13 cellular contexts compared by ENCODE assay signal in genomic region chr7:152574892-152575511, GRCh38.
DNase-seq lines count a peak whose midpoint lies in the region; ATAC-seq and TF ChIP-seq lines count a peak whose summit lies in the region.
"Had no signal": no experiment of that assay in that cellular context is flagged by ENCODE, and none has a peak within 500 bp of the region (broad histone marks: within the 10 kb centered on the region; RNA-seq: fewer than 3 reads in every experiment).

No MANE protein-coding gene starts in this region.

- POLR2A ChIA-PET in GM10248 (lab: Yijun Ruan, JAX): no interaction called here
- POLR2A ChIA-PET in activated CD4-positive, alpha-beta T cell treated with anti-CD3 and anti-CD28 coated beads for 36 hours (lab: Charles Lee): no interaction called here

- intact Hi-C loops in activated CD4-positive, alpha-beta T cell treated with anti-CD3 and anti-CD28 coated beads for 36 hours (cut with DNase I, micrococcal nuclease): no loop called here
- intact Hi-C loops in prostate gland (cut with DNase I): no loop called here

- H3K27ac Mint-ChIP-seq in mesothelial cell of epicardium: peak overlapping the region; percentile 30
- H3K27ac Mint-ChIP-seq in activated CD4-positive, alpha-beta T cell treated with anti-CD3 and anti-CD28 coated beads for 36 hours: no peak overlapping the region
- H3K27ac Mint-ChIP-seq: activated naive CD8-positive, alpha-beta T cell treated with anti-CD3 and anti-CD28 coated beads, Interleukin-2, amount 50 U/mL, for 24 hours had no signal

- H3K27me3 ChIP-seq in prostate gland (replicated peaks; ENCODE audit: insufficient read depth): no peaks in the 10 kb centered on the region

- no peak overlapping the region for H3K4me3 Mint-ChIP-seq in mesothelial cell of epicardium
- H3K4me3 Mint-ChIP-seq in activated CD4-positive, alpha-beta T cell treated with anti-CD3 and anti-CD28 coated beads for 36 hours: no peak overlapping the region
- H3K4me3 Mint-ChIP-seq: activated naive CD8-positive, alpha-beta T cell treated with anti-CD3 and anti-CD28 coated beads, Interleukin-2, amount 50 U/mL, for 24 hours; H9 had no signal

- no peaks in the 10 kb centered on the region for H3K9me3 ChIP-seq in prostate gland

- ATAC-seq in GM21619 (IDR thresholded peaks at IDR 0.05; ENCODE audit: unreplicated experiment): peak; percentile 77
- ATAC-seq in activated CD4-positive, alpha-beta T cell treated with anti-CD3 and anti-CD28 coated beads for 36 hours: no peak
- ATAC-seq: activated naive CD8-positive, alpha-beta T cell treated with anti-CD3 and anti-CD28 coated beads, Interleukin-2, amount 50 U/mL, for 24 hours had no signal

- H3K4me3 ChIP-seq in prostate gland: no peak overlapping the region

- no peak for TF ChIP-seq POLR2A in prostate gland (IDR thresholded peaks at IDR 0.05)

- DNase-seq in GM10248 (ENCODE audit: extremely low spot score) (peak; percentile 39), NCI-H2107 treated with DMSO at 0.1 percent for 48 hours (lab: John Stamatoyannopoulos, UW; ENCODE audit: unreplicated experiment) (peak; percentile 82), mesothelial cell of epicardium (ENCODE audit: low spot score in 2 of 2, unreplicated experiment in 2 of 2) (no peak), putamen (ENCODE audit: low spot score) (no peak), cerebellar nuclear complex (lab: John Stamatoyannopoulos, UW) (no peak), prostate gland (ENCODE audit: low spot score) (no peak)
- no peak for DNase-seq in activated CD4-positive, alpha-beta T cell treated with anti-CD3 and anti-CD28 coated beads for 36 hours
- DNase-seq: activated naive CD8-positive, alpha-beta T cell treated with anti-CD3 and anti-CD28 coated beads, Interleukin-2, amount 50 U/mL, for 24 hours; H9; hypothalamus; NCI-H446; stimulated activated CD4-positive, alpha-beta T cell treated with anti-CD3 and anti-CD28 coated beads, Interleukin-2, amount 100 ng/mL, for 24 hours had no signal

- peaks cover 9% of the 10 kb centered on the region for H3K4me1 Mint-ChIP-seq in mesothelial cell of epicardium
- H3K4me1 Mint-ChIP-seq in activated CD4-positive, alpha-beta T cell treated with anti-CD3 and anti-CD28 coated beads for 36 hours: no peaks in the 10 kb centered on the region
- H3K4me1 Mint-ChIP-seq: activated naive CD8-positive, alpha-beta T cell treated with anti-CD3 and anti-CD28 coated beads, Interleukin-2, amount 50 U/mL, for 24 hours had no signal

- H3K9me3 Mint-ChIP-seq in mesothelial cell of epicardium: peaks cover 3% of the 10 kb centered on the region
- H3K9me3 Mint-ChIP-seq in activated CD4-positive, alpha-beta T cell treated with anti-CD3 and anti-CD28 coated beads for 36 hours (ENCODE audit: low read depth): no peaks in the 10 kb centered on the region
- H3K9me3 Mint-ChIP-seq: activated naive CD8-positive, alpha-beta T cell treated with anti-CD3 and anti-CD28 coated beads, Interleukin-2, amount 50 U/mL, for 24 hours had no signal

- H3K27me3 Mint-ChIP-seq in mesothelial cell of epicardium (ENCODE audit: low read depth): no peaks in the 10 kb centered on the region
- H3K27me3 Mint-ChIP-seq in activated CD4-positive, alpha-beta T cell treated with anti-CD3 and anti-CD28 coated beads for 36 hours: no peaks in the 10 kb centered on the region
- H3K27me3 Mint-ChIP-seq: activated naive CD8-positive, alpha-beta T cell treated with anti-CD3 and anti-CD28 coated beads, Interleukin-2, amount 50 U/mL, for 24 hours had no signal

- H3K36me3 Mint-ChIP-seq in mesothelial cell of epicardium: no peaks in the 10 kb centered on the region
- no peaks in the 10 kb centered on the region for H3K36me3 Mint-ChIP-seq in activated CD4-positive, alpha-beta T cell treated with anti-CD3 and anti-CD28 coated beads for 36 hours (ENCODE audit: low read depth)

- H3K4me1 ChIP-seq in prostate gland (replicated peaks): no peaks in the 10 kb centered on the region

- H3K36me3 ChIP-seq in prostate gland: no peaks in the 10 kb centered on the region

- CTCF ChIA-PET in GM10248 (lab: Yijun Ruan, JAX): interaction anchor here (1.0 to 1.3 kb wide), 4 partner anchors 10 to 132 kb away, joined by 3 to 4 read pairs (median 3); no protein-coding TSS in a partner anchor
- CTCF ChIA-PET in activated CD4-positive, alpha-beta T cell treated with anti-CD3 and anti-CD28 coated beads for 36 hours (lab: Charles Lee): no interaction called here

- TF ChIP-seq CTCF in GM10248 (IDR thresholded peaks at IDR 0.05; ENCODE audit: control extremely low read depth, extremely low read depth, low read depth, missing control alignments): no peak
- no peak for TF ChIP-seq CTCF in mesothelial cell of epicardium (IDR thresholded peaks at IDR 0.05; ENCODE audit: unreplicated experiment)
- no peak for TF ChIP-seq CTCF in prostate gland (IDR thresholded peaks at IDR 0.05)

- no peak overlapping the region for H3K27ac ChIP-seq in prostate gland

- 44% methylated on average over 12 of the region's 14 CpGs for WGBS in prostate gland

Comparison
In these comparisons a context has a peak if more than half of its experiments do, and no peak if none do; other contexts are left out.
1. DNase-seq: peak in GM10248 (single experiment) and NCI-H2107 treated with DMSO at 0.1 percent for 48 hours (single experiment); none in mesothelial cell of epicardium (0 of 2), putamen (single experiment), activated CD4-positive, alpha-beta T cell treated with anti-CD3 and anti-CD28 coated beads for 36 hours (single experiment), cerebellar nuclear complex (0 of 2) and prostate gland (single experiment).